ENCODE assay signal across 22 cellular contexts in the genomic region with DNA sequence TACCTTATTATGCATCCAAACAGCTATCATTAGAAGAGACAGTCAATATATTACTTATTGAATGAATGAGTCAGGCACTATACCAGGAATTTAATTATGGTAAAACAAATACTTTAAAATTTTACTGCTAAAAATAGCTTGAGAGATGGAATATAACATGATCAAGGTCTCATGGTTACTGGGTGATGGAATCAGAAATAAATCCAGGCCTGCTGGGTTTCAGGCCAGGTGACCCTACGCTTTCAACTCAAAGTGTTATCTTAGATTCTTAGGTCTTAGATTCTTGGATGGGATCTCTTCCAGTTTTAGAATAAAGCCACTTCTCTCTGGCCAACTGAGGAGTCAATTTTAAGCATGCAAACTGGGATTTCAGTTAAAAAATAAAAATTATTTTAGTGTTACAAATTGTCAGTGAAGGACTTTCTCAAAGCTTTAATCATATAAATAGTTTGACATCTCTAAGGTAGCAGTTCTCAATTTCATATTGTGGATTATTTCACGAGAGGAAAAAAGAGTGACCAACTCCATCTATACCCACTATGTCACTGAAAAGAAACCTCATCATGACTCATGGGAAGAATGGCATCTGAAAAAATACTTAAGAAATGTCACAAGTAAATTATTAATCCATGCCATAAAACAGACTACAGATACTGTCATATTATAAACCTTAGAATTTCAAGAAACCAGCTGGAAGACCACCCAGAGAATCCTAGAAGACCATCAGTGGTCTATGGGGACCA.
DNase-seq lines count a peak whose midpoint lies in the region; ATAC-seq, FAIRE-seq and TF ChIP-seq lines count a peak whose summit lies in the region.
"Had no signal": no experiment of that assay in that cellular context is flagged by ENCODE, and none has a peak within 500 bp of the region (broad histone marks: within the 10 kb centered on the region; RNA-seq: fewer than 3 reads in every experiment).

No MANE protein-coding gene starts in this region.

- ATAC-seq in SK-N-SH treated with all-trans-retinoic acid at 6 μM for 48 hours, result no peak
- ATAC-seq in GM21526 (IDR thresholded peaks at IDR 0.05; ENCODE audit: low FRiP score, unreplicated experiment), result no peak
- ATAC-seq: foreskin keratinocyte; stimulated activated effector memory CD8-positive, alpha-beta T cell treated with anti-CD3 and anti-CD28 coated beads, Interleukin-12 subunit alpha, Interleukin-12 subunit beta, amount 100 ng/mL, for 72 hours had no signal

- H3K4me1 ChIP-seq in SK-N-SH (ENCODE audit: control insufficient read depth in 1 of 2, insufficient read depth in 2 of 2, low read depth in 1 of 2, low read length in 1 of 2), result no peaks in the 10 kb centered on the region
- peaks cover 37% of the 10 kb centered on the region for H3K4me1 ChIP-seq in KMS-11 (ENCODE audit: low read depth, poor library complexity, severe bottlenecking)
- H3K4me1 ChIP-seq: BE2C had no signal

- no peak for TF ChIP-seq CTCF in SK-N-SH (IDR thresholded peaks at IDR 0.05)
- no peak for TF ChIP-seq CTCF in KMS-11 (conservative IDR thresholded peaks at IDR 0.05; ENCODE audit: low read depth, low read length)
- TF ChIP-seq CTCF in bronchial epithelial cell (IDR thresholded peaks at IDR 0.05; ENCODE audit: insufficient read depth, low read length, severe bottlenecking), result no peak
- TF ChIP-seq CTCF in progenitor cell of endocrine pancreas (IDR thresholded peaks at IDR 0.05; ENCODE audit: unreplicated experiment), result no peak

- 79% methylated on average over 2 of the region's 2 CpGs for WGBS in SK-N-SH (ENCODE audit: low lambda C conversion rate)

- no peaks in the 10 kb centered on the region for H3K79me2 ChIP-seq in SK-N-SH (ENCODE audit: insufficient read depth)
- H3K79me2 ChIP-seq in KMS-11 (ENCODE audit: insufficient read depth, low read depth), result no peaks in the 10 kb centered on the region

- TF ChIP-seq RAD21 in SK-N-SH (IDR thresholded peaks at IDR 0.05; ENCODE audit: low read length), result no peak

- H3K27ac ChIP-seq in SK-N-SH (ENCODE audit: low read depth in 2 of 2, low read length in 1 of 2) (0 out of 4 replicates have a peak overlapping the region, but pooled peaks of 1 of the 2 experiments have one; percentile 1), KMS-11 (no peak overlapping the region)
- H3K27ac ChIP-seq: foreskin keratinocyte, neutrophil had no signal

- H3K9me3 ChIP-seq in SK-N-SH, result no peaks in the 10 kb centered on the region
- H3K9me3 ChIP-seq: BE2C, neutrophil had no signal

- H3K4me1 Mint-ChIP-seq in progenitor cell of endocrine pancreas (ENCODE audit: low read depth), result peaks cover 13% of the 10 kb centered on the region

- no peaks in the 10 kb centered on the region for H3K9me2 ChIP-seq in SK-N-SH

- H4K20me1 ChIP-seq in SK-N-SH (ENCODE audit: insufficient read depth), result no peaks in the 10 kb centered on the region
- no peaks in the 10 kb centered on the region for H4K20me1 ChIP-seq in KMS-11 (ENCODE audit: insufficient read depth)

- peaks cover 4% of the 10 kb centered on the region for H3F3A ChIP-seq in SK-N-SH (replicated peaks; ENCODE audit: insufficient read depth)

- H3K27ac Mint-ChIP-seq in progenitor cell of endocrine pancreas, result peak overlapping the region; percentile 4
- H3K27ac Mint-ChIP-seq: activated CD4-positive, alpha-beta T cell treated with anti-CD3 and anti-CD28 coated beads, Interleukin-2, amount 10 ng/mL, durations not matched to agents 7 days and 5 days; brain; stimulated activated effector memory CD8-positive, alpha-beta T cell treated with anti-CD3 and anti-CD28 coated beads, Interleukin-12 subunit alpha, Interleukin-12 subunit beta, amount 100 ng/mL, for 72 hours had no signal

- peaks cover 4% of the 10 kb centered on the region for H3K9me3 Mint-ChIP-seq in progenitor cell of endocrine pancreas (ENCODE audit: low read depth)
- H3K9me3 Mint-ChIP-seq: stimulated activated effector memory CD8-positive, alpha-beta T cell treated with anti-CD3 and anti-CD28 coated beads, Interleukin-12 subunit alpha, Interleukin-12 subunit beta, amount 100 ng/mL, for 72 hours had no signal

- no peak overlapping the region for H3K4me2 ChIP-seq in SK-N-SH
- peak overlapping the region; percentile 34; the same call in 1 of the 2 replicates for H3K4me2 ChIP-seq in KMS-11

- no peak overlapping the region for H3K4me3 Mint-ChIP-seq in progenitor cell of endocrine pancreas (ENCODE audit: low read depth)
- H3K4me3 Mint-ChIP-seq: activated CD4-positive, alpha-beta T cell treated with anti-CD3 and anti-CD28 coated beads, Interleukin-2, amount 10 ng/mL, durations not matched to agents 7 days and 5 days; brain; stimulated activated effector memory CD8-positive, alpha-beta T cell treated with anti-CD3 and anti-CD28 coated beads, Interleukin-12 subunit alpha, Interleukin-12 subunit beta, amount 100 ng/mL, for 72 hours had no signal

- H3K36me3 Mint-ChIP-seq in progenitor cell of endocrine pancreas (ENCODE audit: insufficient read depth), result peaks cover 1% of the 10 kb centered on the region
- H3K36me3 Mint-ChIP-seq: brain; stimulated activated effector memory CD8-positive, alpha-beta T cell treated with anti-CD3 and anti-CD28 coated beads, Interleukin-12 subunit alpha, Interleukin-12 subunit beta, amount 100 ng/mL, for 72 hours had no signal

- H3K27me3 ChIP-seq in SK-N-SH (ENCODE audit: insufficient read depth), result no peaks in the 10 kb centered on the region
- H3K27me3 ChIP-seq in KMS-11 (ENCODE audit: insufficient read depth, low read depth), result no peaks in the 10 kb centered on the region
- H3K27me3 ChIP-seq in bronchial epithelial cell (ENCODE audit: control insufficient read depth, insufficient read depth, low read length), result no peaks in the 10 kb centered on the region
- H3K27me3 ChIP-seq: BE2C, foreskin keratinocyte, neutrophil had no signal

- POLR2A ChIA-PET in SK-N-SH (lab: Yijun Ruan, JAX), result no interaction called here

- no peaks in the 10 kb centered on the region for H3K27me3 Mint-ChIP-seq in progenitor cell of endocrine pancreas
- H3K27me3 Mint-ChIP-seq: activated CD4-positive, alpha-beta T cell treated with anti-CD3 and anti-CD28 coated beads, Interleukin-2, amount 10 ng/mL, durations not matched to agents 7 days and 5 days had no signal

- H3K9ac ChIP-seq in SK-N-SH, result no peak overlapping the region
- H3K9ac ChIP-seq in KMS-11, result no peak overlapping the region

- no peaks in the 10 kb centered on the region for H3K36me3 ChIP-seq in SK-N-SH (replicated peaks in 1 of 2; ENCODE audit: control insufficient read depth in 1 of 2, insufficient read depth in 2 of 2, low read length in 1 of 2)
- no peaks in the 10 kb centered on the region for H3K36me3 ChIP-seq in KMS-11 (ENCODE audit: insufficient read depth)
- H3K36me3 ChIP-seq in bronchial epithelial cell (ENCODE audit: control insufficient read depth, insufficient read depth, low read length), result no peaks in the 10 kb centered on the region
- H3K36me3 ChIP-seq: BE2C, neutrophil had no signal

- TF ChIP-seq EP300 in SK-N-SH (IDR thresholded peaks at IDR 0.05; ENCODE audit: borderline replicate concordance in 1 of 2, low read depth in 1 of 2, low read length in 1 of 2), result no peak

- CTCF ChIA-PET in SK-N-SH (lab: Yijun Ruan, JAX), result interaction anchor here (0.6 to 1.5 kb wide), 2 partner anchors 14 to 189 kb away, joined by 3 read pairs; no protein-coding TSS in a partner anchor

- FAIRE-seq in bronchial epithelial cell (lab: Jason Lieb, UNC), result no peak
- FAIRE-seq: A204.1 had no signal

- DNase-seq in SK-N-SH (no peak), bronchial epithelial cell (ENCODE audit: low read depth) (peak; percentile 12), progenitor cell of endocrine pancreas (ENCODE audit: low spot score, unreplicated experiment) (no peak), LoVo (ENCODE audit: low spot score) (no peak), NCI-H446 (lab: John Stamatoyannopoulos, UW) (no peak)
- DNase-seq: activated CD4-positive, alpha-beta T cell treated with anti-CD3 and anti-CD28 coated beads, Interleukin-2, amount 10 ng/mL, durations not matched to agents 7 days and 5 days; BE2C; COR-L47; effector CD4-positive, alpha-beta T cell; foreskin keratinocyte; KBM-7; mesendoderm; NCI-H1048; NCI-H187 treated with DMSO at 0.1 percent for 48 hours; NCI-H69 had no signal

- H2AFZ ChIP-seq in SK-N-SH (ENCODE audit: low read depth) (no peak overlapping the region), KMS-11 (ENCODE audit: low read depth) (no peak overlapping the region)

- H3K4me3 ChIP-seq in SK-N-SH (ENCODE audit: low read depth in 2 of 2, low read length in 1 of 2) (no peak overlapping the region), KMS-11 (IDR thresholded peaks at IDR 0.05; ENCODE audit: insufficient read depth, low read depth, low read length) (no peak overlapping the region), bronchial epithelial cell (ENCODE audit: low read depth, low read length) (no peak overlapping the region)

TF ChIP-seq in SK-N-SH, 30 proteins besides CTCF, POLR2A, EP300 and RAD21 (continues in another document):
- TF ChIP-seq, protein P1, sequence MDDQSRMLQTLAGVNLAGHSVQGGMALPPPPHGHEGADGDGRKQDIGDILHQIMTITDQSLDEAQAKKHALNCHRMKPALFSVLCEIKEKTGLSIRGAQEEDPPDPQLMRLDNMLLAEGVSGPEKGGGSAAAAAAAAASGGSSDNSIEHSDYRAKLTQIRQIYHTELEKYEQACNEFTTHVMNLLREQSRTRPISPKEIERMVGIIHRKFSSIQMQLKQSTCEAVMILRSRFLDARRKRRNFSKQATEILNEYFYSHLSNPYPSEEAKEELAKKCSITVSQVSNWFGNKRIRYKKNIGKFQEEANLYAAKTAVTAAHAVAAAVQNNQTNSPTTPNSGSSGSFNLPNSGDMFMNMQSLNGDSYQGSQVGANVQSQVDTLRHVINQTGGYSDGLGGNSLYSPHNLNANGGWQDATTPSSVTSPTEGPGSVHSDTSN (IDR thresholded peaks at IDR 0.05), result 0 out of 2 replicates have a peak, but pooled peaks have one; percentile 6
- TF ChIP-seq POLR2AphosphoS5 (IDR thresholded peaks at IDR 0.05; ENCODE audit: low read depth, low read length), result no peak

TF ChIP-seq in SK-N-SH treated with all-trans-retinoic acid at 6 μM for 48 hours, 23 proteins besides CTCF, POLR2A, EP300 and RAD21:
- TF ChIP-seq ARNTL (CRISPR knock-in tag; IDR thresholded peaks at IDR 0.05; ENCODE audit: borderline replicate concordance, low read depth), result no peak
- TF ChIP-seq, protein P2, sequence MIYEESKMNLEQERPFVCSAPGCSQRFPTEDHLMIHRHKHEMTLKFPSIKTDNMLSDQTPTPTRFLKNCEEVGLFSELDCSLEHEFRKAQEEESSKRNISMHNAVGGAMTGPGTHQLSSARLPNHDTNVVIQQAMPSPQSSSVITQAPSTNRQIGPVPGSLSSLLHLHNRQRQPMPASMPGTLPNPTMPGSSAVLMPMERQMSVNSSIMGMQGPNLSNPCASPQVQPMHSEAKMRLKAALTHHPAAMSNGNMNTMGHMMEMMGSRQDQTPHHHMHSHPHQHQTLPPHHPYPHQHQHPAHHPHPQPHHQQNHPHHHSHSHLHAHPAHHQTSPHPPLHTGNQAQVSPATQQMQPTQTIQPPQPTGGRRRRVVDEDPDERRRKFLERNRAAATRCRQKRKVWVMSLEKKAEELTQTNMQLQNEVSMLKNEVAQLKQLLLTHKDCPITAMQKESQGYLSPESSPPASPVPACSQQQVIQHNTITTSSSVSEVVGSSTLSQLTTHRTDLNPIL (CRISPR knock-in tag; IDR thresholded peaks at IDR 0.05; ENCODE audit: low read depth), result no peak
